In the genomic region with DNA sequence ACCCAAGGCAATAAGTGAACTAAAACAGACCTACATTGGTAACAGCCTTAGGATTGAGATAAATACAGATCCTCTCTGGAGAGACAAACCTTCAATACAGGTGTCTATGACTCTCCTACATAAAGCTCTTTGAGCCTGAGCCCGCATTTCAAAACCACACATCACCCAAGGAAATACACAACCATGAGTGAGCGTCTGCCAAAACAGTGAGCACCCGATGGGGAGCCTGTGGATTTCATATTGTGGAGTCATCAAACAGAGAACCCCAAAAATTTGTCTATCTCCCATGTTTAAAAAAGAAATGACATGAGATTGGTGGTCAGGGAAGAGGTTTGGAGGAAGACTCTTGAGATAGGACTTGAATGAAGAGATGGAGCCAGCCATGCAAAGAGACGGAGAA, we compare ENCODE assay signal across 27 cellular contexts.
"Had no signal": no experiment of that assay in that cellular context is flagged by ENCODE, and none has a peak within 500 bp of the region (broad histone marks: within the 10 kb centered on the region; RNA-seq: fewer than 3 reads in every experiment).

No MANE protein-coding gene starts in this region.

- FAIRE-seq: urothelium cell line had no signal

- H3K4me1 ChIP-seq: stomach, suprapubic skin, testis, thyroid gland, tibial artery, tibial nerve, transverse colon, upper lobe of left lung, upper lobe of right lung, uterus, vagina had no signal

- DNase-seq: stimulated activated CD4-positive, alpha-beta T cell treated with anti-CD3 and anti-CD28 coated beads, Interleukin-2, amount 100 ng/mL, for 48 hours; stimulated activated CD4-positive, alpha-beta T cell treated with anti-CD3 and anti-CD28 coated beads, Interleukin-4, amount 100 ng/mL, for 1 hour; stimulated activated CD4-positive, alpha-beta T cell treated with anti-CD3 and anti-CD28 coated beads, Interleukin-4, amount 100 ng/mL, for 24 hours; stimulated activated CD4-positive, alpha-beta T cell treated with anti-CD3 and anti-CD28 coated beads, Interleukin-4, amount 100 ng/mL, for 4 hours; stimulated activated CD8-positive, alpha-beta memory T cell treated with anti-CD3 and anti-CD28 coated beads, Interleukin-4, amount 100 ng/mL, for 48 hours; stimulated activated naive B cell treated with anti-CD40 and anti-IgM and Interleukin-4, amounts not matched to agents 10 μg/mL and 1 μg/mL and 100 μg/mL, for 72 hours; stimulated activated naive CD4-positive, alpha-beta T cell; stimulated activated naive CD4-positive, alpha-beta T cell treated with Interleukin-2 at 50 U/mL for 16 hours; stimulated activated naive CD8-positive, alpha-beta T cell treated with anti-CD3 and anti-CD28 coated beads, Interleukin-15, amount 100 ng/mL, for 72 hours; stimulated activated naive CD8-positive, alpha-beta T cell treated with anti-CD3 and anti-CD28 coated beads, Interleukin-15, Interleukin-2, amounts not matched to agents 100 U/mL and 50 U/mL, for 24 hours; stomach; substantia nigra; testis; thyroid gland; tibial artery; transverse colon; trophoblast cell; upper lobe of left lung; upper lobe of right lung; uterus had no signal

- H3K36me3 ChIP-seq: stomach, suprapubic skin, thoracic aorta, thyroid gland, tibial artery, tibial nerve, transverse colon, upper lobe of left lung, upper lobe of right lung, uterus, vagina had no signal

- ATAC-seq: stimulated activated effector memory CD8-positive, alpha-beta T cell treated with anti-CD3 and anti-CD28 coated beads, Interleukin-12 subunit alpha, Interleukin-12 subunit beta, amount 100 ng/mL, for 72 hours; stimulated activated memory B cell treated with anti-CD40 and anti-IgM and Interleukin-4, amounts not matched to agents 10 μg/mL and 1 μg/mL and 100 μg/mL, for 72 hours; stimulated activated naive B cell treated with anti-CD40 and anti-IgM and Interleukin-4, amounts not matched to agents 10 μg/mL and 1 μg/mL and 100 μg/mL, for 72 hours; stimulated activated naive CD8-positive, alpha-beta T cell treated with anti-CD3 and anti-CD28 coated beads, Interleukin-15, amount 100 ng/mL, for 72 hours; stimulated activated naive CD8-positive, alpha-beta T cell treated with anti-CD3 and anti-CD28 coated beads, Interleukin-15, Interleukin-2, amounts not matched to agents 100 U/mL and 50 U/mL, for 24 hours; upper lobe of right lung had no signal

- H3K27me3 ChIP-seq: testis, thyroid gland, tibial nerve, upper lobe of left lung, upper lobe of right lung, uterus, vagina had no signal

- H3K4me3 ChIP-seq: stomach, suprapubic skin, testis, thoracic aorta, thyroid gland, tibial artery, tibial nerve, transverse colon, upper lobe of left lung, upper lobe of right lung, uterus, vagina had no signal

- H3K9me3 ChIP-seq: stomach, suprapubic skin, testis, thoracic aorta, thyroid gland, tibial artery, tibial nerve, transverse colon, upper lobe of left lung, upper lobe of right lung, uterus, vagina had no signal

- H3K27ac ChIP-seq: stomach, suprapubic skin, testis, thoracic aorta, thyroid gland, tibial artery, tibial nerve, transverse colon, upper lobe of left lung, upper lobe of right lung, uterus, vagina had no signal
